17 cellular contexts compared by ENCODE assay signal in the genomic region with DNA sequence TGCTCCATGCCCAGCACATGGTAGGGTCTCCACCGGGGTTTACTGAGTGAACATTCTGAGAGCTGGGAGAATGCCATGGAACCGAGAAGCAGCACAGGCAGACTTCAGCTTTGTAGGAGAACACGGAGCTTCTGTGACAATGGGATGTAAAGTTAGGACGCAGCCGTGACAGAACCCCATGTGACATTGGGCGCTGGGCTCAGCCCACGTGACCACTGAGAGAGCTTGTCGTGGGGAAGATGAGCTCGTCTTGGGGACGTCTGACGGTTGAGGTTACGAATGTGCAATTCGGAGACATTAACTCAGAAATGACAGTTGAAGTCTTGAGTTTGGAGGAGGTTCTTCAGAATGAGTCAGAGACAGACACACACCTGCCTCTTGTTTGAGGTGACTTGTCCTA. TPM values are rescaled to one million over a fixed set of nuclear protein-coding genes. Genes with fewer than 3 reads are reported as not detected.
DNase-seq lines count a peak whose midpoint lies in the region; ATAC-seq and TF ChIP-seq lines count a peak whose summit lies in the region.
"Had no signal": no experiment of that assay in that cellular context is flagged by ENCODE, and none has a peak within 500 bp of the region (broad histone marks: within the 10 kb centered on the region; RNA-seq: fewer than 3 reads in every experiment).

No MANE protein-coding gene starts in this region.

- H3K27ac Mint-ChIP-seq in activated CD4-positive, alpha-beta T cell treated with anti-CD3 and anti-CD28 coated beads, Interleukin-2, amount 10 ng/mL, durations not matched to agents 7 days and 5 days, result peak overlapping the region; percentile 46
- H3K27ac Mint-ChIP-seq in activated naive CD4-positive, alpha-beta T cell treated with anti-CD3 and anti-CD28 coated beads, Interleukin-2, amount 50 U/mL, for 72 hours, result peak overlapping the region in 1 of 2 donors; percentile 22
- H3K27ac Mint-ChIP-seq in activated naive CD4-positive, alpha-beta T cell treated with anti-CD3 and anti-CD28 coated beads, Interleukin-2, amount 10 ng/mL, durations not matched to agents 7 days and 5 days, result no peak overlapping the region
- peak overlapping the region; percentile 78 for H3K27ac Mint-ChIP-seq in nephron progenitor cell

- no peaks in the 10 kb centered on the region for H3K27me3 Mint-ChIP-seq in activated CD4-positive, alpha-beta T cell treated with anti-CD3 and anti-CD28 coated beads, Interleukin-2, amount 10 ng/mL, durations not matched to agents 7 days and 5 days
- H3K27me3 Mint-ChIP-seq in activated naive CD4-positive, alpha-beta T cell treated with anti-CD3 and anti-CD28 coated beads, Interleukin-2, amount 10 ng/mL, durations not matched to agents 7 days and 5 days, result no peaks in the 10 kb centered on the region
- no peaks in the 10 kb centered on the region for H3K27me3 Mint-ChIP-seq in nephron progenitor cell (ENCODE audit: low read depth, poor library complexity)
- H3K27me3 Mint-ChIP-seq: CD8-positive, alpha-beta memory T cell had no signal

- H3K4me1 Mint-ChIP-seq in activated CD4-positive, alpha-beta T cell treated with anti-CD3 and anti-CD28 coated beads, Interleukin-2, amount 10 ng/mL, durations not matched to agents 7 days and 5 days, result peaks cover 2% of the 10 kb centered on the region
- no peaks in the 10 kb centered on the region for H3K4me1 Mint-ChIP-seq in activated naive CD4-positive, alpha-beta T cell treated with anti-CD3 and anti-CD28 coated beads, Interleukin-2, amount 10 ng/mL, durations not matched to agents 7 days and 5 days
- peaks cover 7% of the 10 kb centered on the region for H3K4me1 Mint-ChIP-seq in nephron progenitor cell
- H3K4me1 Mint-ChIP-seq: CD8-positive, alpha-beta memory T cell had no signal

- H3K9me3 Mint-ChIP-seq in activated CD4-positive, alpha-beta T cell treated with anti-CD3 and anti-CD28 coated beads, Interleukin-2, amount 10 ng/mL, durations not matched to agents 7 days and 5 days, result no peaks in the 10 kb centered on the region
- H3K9me3 Mint-ChIP-seq in activated naive CD4-positive, alpha-beta T cell treated with anti-CD3 and anti-CD28 coated beads, Interleukin-2, amount 50 U/mL, for 72 hours, result no peaks in the 10 kb centered on the region
- H3K9me3 Mint-ChIP-seq in activated naive CD4-positive, alpha-beta T cell treated with anti-CD3 and anti-CD28 coated beads, Interleukin-2, amount 10 ng/mL, durations not matched to agents 7 days and 5 days, result no peaks in the 10 kb centered on the region
- H3K9me3 Mint-ChIP-seq in nephron progenitor cell, result no peaks in the 10 kb centered on the region
- H3K9me3 Mint-ChIP-seq: CD8-positive, alpha-beta memory T cell had no signal

- no peak for DNase-seq in activated CD4-positive, alpha-beta T cell treated with anti-CD3 and anti-CD28 coated beads, Interleukin-2, amount 10 ng/mL, durations not matched to agents 7 days and 5 days
- no peak for DNase-seq in activated CD4-positive, alpha-beta T cell treated with anti-CD3 and anti-CD28 coated beads, Interleukin-2, amount 50 U/mL, for 1 hour
- no peak for DNase-seq in activated naive CD4-positive, alpha-beta T cell treated with anti-CD3 and anti-CD28 coated beads, Interleukin-2, amount 50 U/mL, for 72 hours (ENCODE audit: low spot score in 2 of 2)
- DNase-seq in activated naive CD4-positive, alpha-beta T cell treated with anti-CD3 and anti-CD28 coated beads, Interleukin-2, amount 10 ng/mL, durations not matched to agents 7 days and 5 days, result no peak
- DNase-seq in nephron progenitor cell, result no peak
- DNase-seq in AG08396 (ENCODE audit: low spot score), result no peak
- DNase-seq: CD8-positive, alpha-beta memory T cell; GM23248; IMR-90; NCI-H1417 treated with DMSO at 0.1 percent for 48 hours; NCI-H1930; NCI-H226; NCI-H524; NCI-H82 had no signal

- POLR2A ChIA-PET in activated CD4-positive, alpha-beta T cell treated with anti-CD3 and anti-CD28 coated beads, Interleukin-2, amount 10 ng/mL, durations not matched to agents 7 days and 5 days (lab: Charles Lee), result no interaction called here

- CTCF ChIA-PET in activated CD4-positive, alpha-beta T cell treated with anti-CD3 and anti-CD28 coated beads, Interleukin-2, amount 10 ng/mL, durations not matched to agents 7 days and 5 days (lab: Charles Lee), result interaction anchor here (1.0 kb wide), 1 partner anchor 43 kb away, joined by 3 read pairs; no protein-coding TSS in a partner anchor
- CTCF ChIA-PET in activated naive CD4-positive, alpha-beta T cell treated with anti-CD3 and anti-CD28 coated beads, Interleukin-2, amount 10 ng/mL, durations not matched to agents 7 days and 5 days (lab: Charles Lee), result no interaction called here

- H3K4me3 Mint-ChIP-seq in activated CD4-positive, alpha-beta T cell treated with anti-CD3 and anti-CD28 coated beads, Interleukin-2, amount 10 ng/mL, durations not matched to agents 7 days and 5 days, result no peak overlapping the region
- H3K4me3 Mint-ChIP-seq in activated naive CD4-positive, alpha-beta T cell treated with anti-CD3 and anti-CD28 coated beads, Interleukin-2, amount 10 ng/mL, durations not matched to agents 7 days and 5 days, result no peak overlapping the region
- H3K4me3 Mint-ChIP-seq in nephron progenitor cell, result no peak overlapping the region

- no peak for TF ChIP-seq CTCF in nephron progenitor cell (IDR thresholded peaks at IDR 0.05)

- peaks cover 58% of the 10 kb centered on the region for H3K36me3 Mint-ChIP-seq in activated CD4-positive, alpha-beta T cell treated with anti-CD3 and anti-CD28 coated beads, Interleukin-2, amount 10 ng/mL, durations not matched to agents 7 days and 5 days (ENCODE audit: low read depth)
- peaks cover 7 to 28% of the 10 kb centered on the region in 2 donors for H3K36me3 Mint-ChIP-seq in activated naive CD4-positive, alpha-beta T cell treated with anti-CD3 and anti-CD28 coated beads, Interleukin-2, amount 50 U/mL, for 72 hours
- H3K36me3 Mint-ChIP-seq in activated naive CD4-positive, alpha-beta T cell treated with anti-CD3 and anti-CD28 coated beads, Interleukin-2, amount 10 ng/mL, durations not matched to agents 7 days and 5 days, result peaks cover 56% of the 10 kb centered on the region
- peaks cover 58% of the 10 kb centered on the region for H3K36me3 Mint-ChIP-seq in nephron progenitor cell (ENCODE audit: low read depth)

- ATAC-seq in activated naive CD4-positive, alpha-beta T cell treated with anti-CD3 and anti-CD28 coated beads, Interleukin-2, amount 50 U/mL, for 72 hours, result peak; percentile 47 to 80
- ATAC-seq in HG02759 (IDR thresholded peaks at IDR 0.05; ENCODE audit: unreplicated experiment), result no peak

RNA-seq across cellular contexts. Expression of gene SDHA, which starts 13.5 kb away (rescaled TPM):
- total RNA-seq in activated CD4-positive, alpha-beta T cell treated with anti-CD3 and anti-CD28 coated beads, Interleukin-2, amount 10 ng/mL, durations not matched to agents 7 days and 5 days, result 100 to 1,000 TPM; 130 to 150 TPM
- 100 to 1,000 TPM; 156 to 198 TPM for total RNA-seq in activated naive CD4-positive, alpha-beta T cell treated with anti-CD3 and anti-CD28 coated beads, Interleukin-2, amount 50 U/mL, for 72 hours

RNA-seq across cellular contexts. Expression of gene CCDC127, which starts 13.7 kb away (rescaled TPM):
- total RNA-seq in activated CD4-positive, alpha-beta T cell treated with anti-CD3 and anti-CD28 coated beads, Interleukin-2, amount 10 ng/mL, durations not matched to agents 7 days and 5 days, result 1 to 10 TPM; 8.0 to 8.7 TPM
- total RNA-seq in activated naive CD4-positive, alpha-beta T cell treated with anti-CD3 and anti-CD28 coated beads, Interleukin-2, amount 50 U/mL, for 72 hours, result 1 to 10 TPM; 6.1 to 7.3 TPM

RNA-seq across cellular contexts. Expression of gene PDCD6, which starts 39.8 kb away (rescaled TPM):
- 100 to 1,000 TPM in 1 of 2 experiments, 10 to 100 TPM in 1; 87.9 to 100 TPM for total RNA-seq in activated CD4-positive, alpha-beta T cell treated with anti-CD3 and anti-CD28 coated beads, Interleukin-2, amount 10 ng/mL, durations not matched to agents 7 days and 5 days
- 10 to 100 TPM; 57.9 to 90.5 TPM for total RNA-seq in activated naive CD4-positive, alpha-beta T cell treated with anti-CD3 and anti-CD28 coated beads, Interleukin-2, amount 50 U/mL, for 72 hours

RNA-seq across cellular contexts. Expression of gene LRRC14B, which starts 40.4 kb away (rescaled TPM):
- under 1 TPM in 1 of 2 experiments, not detected in 1; 0.17 TPM for total RNA-seq in activated CD4-positive, alpha-beta T cell treated with anti-CD3 and anti-CD28 coated beads, Interleukin-2, amount 10 ng/mL, durations not matched to agents 7 days and 5 days
- under 1 TPM in 1 of 2 donors, not detected in 1; 0.16 TPM for total RNA-seq in activated naive CD4-positive, alpha-beta T cell treated with anti-CD3 and anti-CD28 coated beads, Interleukin-2, amount 50 U/mL, for 72 hours
- total RNA-seq: CD8-positive, alpha-beta memory T cell; GM23248; IMR-90; M059J; RPMI7951 had no signal
